In genomic region chr1:149175812-149176211, GRCh38 we compare ENCODE assay signal across 8 cellular contexts.
A peak's percentile ranks its signal among the peaks of the same experiment; 100 is the strongest.
DNase-seq lines count a peak whose midpoint lies in the region; ATAC-seq and TF ChIP-seq lines count a peak whose summit lies in the region.
"Not testable (repeated sequence)": the region's sequence is repeated elsewhere in the genome, so short reads cannot be mapped to it uniquely, and the experiment has no call there.

No MANE protein-coding gene starts in this region.

- not testable (repeated sequence) for H3K9me3 Mint-ChIP-seq in HFFc6; osteocyte (ENCODE audit: unreplicated experiment)

- peak overlapping the region; percentile 80 for H3K4me3 Mint-ChIP-seq in HFFc6
- peak overlapping the region; percentile 71 for H3K4me3 Mint-ChIP-seq in osteocyte (ENCODE audit: unreplicated experiment)

- not testable (repeated sequence) for H3K36me3 ChIP-seq in BLaER1, WERI-Rb-1, ascending aorta, esophagus squamous epithelium, right lobe of liver, thoracic aorta

- 0% methylated on average over 1 of the region's 21 CpGs; no CpG with 5 or more reads in 1 of the 2 donors for WGBS in esophagus squamous epithelium, 2 donors
- 0% methylated on average over 2 of the region's 21 CpGs for WGBS in right lobe of liver (ENCODE audit: insufficient coverage, low coverage, low lambda C conversion rate, missing lambda C conversion rate)

- ATAC-seq in right lobe of liver; thoracic aorta (ENCODE audit: insufficient number of reproducible peaks, low FRiP score, low read depth): not testable (repeated sequence)

- not testable (repeated sequence) for TF ChIP-seq POLR2A in esophagus squamous epithelium (IDR thresholded peaks at IDR 0.05); right lobe of liver (IDR thresholded peaks at IDR 0.05)

- H3K4me1 Mint-ChIP-seq in HFFc6 (ENCODE audit: low read depth); osteocyte (ENCODE audit: unreplicated experiment): not testable (repeated sequence)

- not testable (repeated sequence) for TF ChIP-seq CTCF in HFFc6 (IDR thresholded peaks at IDR 0.05); WERI-Rb-1 (IDR thresholded peaks at IDR 0.05; ENCODE audit: low read depth, low read length); ascending aorta (IDR thresholded peaks at IDR 0.05); esophagus squamous epithelium (IDR thresholded peaks at IDR 0.05); right lobe of liver (IDR thresholded peaks at IDR 0.05); osteocyte (IDR thresholded peaks at IDR 0.05); thoracic aorta (IDR thresholded peaks at IDR 0.05)

- not testable (repeated sequence) for H3K27me3 Mint-ChIP-seq in HFFc6 (ENCODE audit: insufficient read depth); osteocyte (ENCODE audit: unreplicated experiment)

- H3K27ac Mint-ChIP-seq in HFFc6 (peak overlapping the region; percentile 53; the same call in 1 of the 2 replicates), osteocyte (ENCODE audit: unreplicated experiment) (peak overlapping the region; percentile 60)

- not testable (repeated sequence) for H3K4me1 ChIP-seq in BLaER1; ascending aorta; esophagus squamous epithelium; right lobe of liver; thoracic aorta (ENCODE audit: control insufficient read depth in 1 of 2, low read depth in 2 of 2)

- H3K27me3 ChIP-seq in BLaER1; WERI-Rb-1 (ENCODE audit: insufficient read depth, low read depth, severe bottlenecking); ascending aorta; esophagus squamous epithelium; right lobe of liver; thoracic aorta (replicated peaks; ENCODE audit: insufficient read depth): not testable (repeated sequence)

- DNase-seq in HFFc6; esophagus squamous epithelium (lab: John Stamatoyannopoulos, UW); osteocyte (ENCODE audit: extremely low spot score, unreplicated experiment): not testable (repeated sequence)
- DNase-seq in WERI-Rb-1 (peak; percentile 18), ascending aorta (ENCODE audit: low spot score in 2 of 2) (peak; percentile 12 to 63), right lobe of liver (peak; percentile 19 to 59 (median 53)), thoracic aorta (ENCODE audit: low spot score) (peak; percentile 3)

- not testable (repeated sequence) for H3K4me2 ChIP-seq in BLaER1

- H3K4me3 ChIP-seq in BLaER1 (peak overlapping the region; percentile 60), WERI-Rb-1 (ENCODE audit: low read depth, low read length) (peak overlapping the region; percentile 52), ascending aorta (peak overlapping the region in 1 of 2 donors; percentile 55), esophagus squamous epithelium (peak overlapping the region; percentile 32 to 61 (median 48)), right lobe of liver (peak overlapping the region in 1 of 3 donors; percentile 41), thoracic aorta (peak overlapping the region; percentile 76)

- not testable (repeated sequence) for H4K20me1 ChIP-seq in BLaER1

- H3K9me3 ChIP-seq in BLaER1; WERI-Rb-1 (ENCODE audit: severe bottlenecking); ascending aorta; esophagus squamous epithelium; right lobe of liver; thoracic aorta: not testable (repeated sequence)

- intact Hi-C loops in ascending aorta (cut with DNase I); esophagus squamous epithelium (cut with DNase I); right lobe of liver (cut with DNase I): not testable (repeated sequence)

- H3K36me3 Mint-ChIP-seq in HFFc6 (ENCODE audit: low read depth); osteocyte (ENCODE audit: unreplicated experiment): not testable (repeated sequence)

- not testable (repeated sequence) for H3K9ac ChIP-seq in BLaER1

- not testable (repeated sequence) for H3K27ac ChIP-seq in BLaER1, WERI-Rb-1, right lobe of liver
- H3K27ac ChIP-seq in ascending aorta (peak overlapping the region; percentile 69 to 74), esophagus squamous epithelium (peak overlapping the region; percentile 63 to 78 (median 70)), thoracic aorta (peak overlapping the region; percentile 71 to 79)
